ENCODE assay signal across 12 cellular contexts in genomic region chr13:110392510-110393233, GRCh38.
A peak's percentile ranks its signal among the peaks of the same experiment; 100 is the strongest.
DNase-seq lines count a peak whose midpoint lies in the region; ATAC-seq, FAIRE-seq and TF ChIP-seq lines count a peak whose summit lies in the region.
"Had no signal": no experiment of that assay in that cellular context is flagged by ENCODE, and none has a peak within 500 bp of the region (broad histone marks: within the 10 kb centered on the region; RNA-seq: fewer than 3 reads in every experiment).

No MANE protein-coding gene starts in this region.

- H3K36me3 ChIP-seq in IMR-90 (ENCODE audit: control insufficient read depth, insufficient read depth, low read length), result peaks cover 14% of the 10 kb centered on the region
- H3K36me3 ChIP-seq in K562 (ENCODE audit: control insufficient read depth, insufficient read depth, low read length), result no peaks in the 10 kb centered on the region
- peaks cover 4 to 5% of the 10 kb centered on the region in 2 donors for H3K36me3 ChIP-seq in stomach smooth muscle (ENCODE audit: control insufficient read depth in 2 of 2, insufficient read depth in 2 of 2, low read length in 2 of 2)

- peak overlapping the region; percentile 82 for H3K18ac ChIP-seq in IMR-90 (ENCODE audit: low read depth, low read length)

- WGBS in IMR-90 (ENCODE audit: extremely low coverage in 2 of 2, insufficient read length in 1 of 2), 2 experiments, result no CpG with 5 or more reads among the region's 7 CpGs
- 2% methylated on average over 7 of the region's 7 CpGs for WGBS in K562 (ENCODE audit: insufficient coverage, low coverage, missing lambda C conversion rate)

- peak overlapping the region; percentile 95 for H4K91ac ChIP-seq in IMR-90 (ENCODE audit: insufficient read depth, low read depth, low read length)

- no peak for ATAC-seq in IMR-90 (ENCODE audit: low read depth)
- no peak for ATAC-seq in K562
- no peak for ATAC-seq in GM19023 (IDR thresholded peaks at IDR 0.05; ENCODE audit: unreplicated experiment)
- ATAC-seq in GM21619 (IDR thresholded peaks at IDR 0.05; ENCODE audit: unreplicated experiment), result no peak

- H4K20me1 ChIP-seq in IMR-90 (ENCODE audit: insufficient read depth, low read length), result peaks cover 5% of the 10 kb centered on the region; the same call in 1 of the 2 replicates
- no peaks in the 10 kb centered on the region for H4K20me1 ChIP-seq in K562 (replicated peaks; ENCODE audit: control insufficient read depth, insufficient read depth, low read length)

- no peak for TF ChIP-seq EP300 in K562 (IDR thresholded peaks at IDR 0.05; ENCODE audit: low read length)

- peak; percentile 78 for DNase-seq in IMR-90
- DNase-seq in K562 (ENCODE audit: extremely low read depth in 1 of 4, low spot score in 3 of 4), result no peak
- peak; percentile 70 for DNase-seq in iris pigment epithelial cell (ENCODE audit: low read depth)
- DNase-seq in NCI-H2081 treated with DMSO at 0.1 percent for 48 hours (lab: John Stamatoyannopoulos, UW), result no peak
- DNase-seq in SW 1271 (lab: John Stamatoyannopoulos, UW), result no peak
- DNase-seq: CD8-positive, alpha-beta memory T cell; retina; substantia nigra; T-helper 9 cell had no signal

- POLR2A ChIA-PET in IMR-90 (lab: Charles Lee; ENCODE audit: unreplicated experiment) (interaction anchor here (0.7 kb wide), 1 partner anchor 77 kb away, joined by 6 read pairs; no protein-coding TSS in a partner anchor), K562 (lab: Yijun Ruan, JAX) (interaction anchor here (0.6 kb wide), 1 partner anchor 19 kb away, joined by 4 read pairs; no protein-coding TSS in a partner anchor)

- no peak overlapping the region for H3K4me2 ChIP-seq in IMR-90 (ENCODE audit: low read depth, low read length)
- no peak overlapping the region for H3K4me2 ChIP-seq in K562 (ENCODE audit: insufficient read depth, low read length)

- H2BK120ac ChIP-seq in IMR-90 (ENCODE audit: low read depth, low read length), result peak overlapping the region; percentile 88

- H2BK20ac ChIP-seq in IMR-90 (ENCODE audit: low read depth, low read length), result peak overlapping the region; percentile 97

- H3K9me1 ChIP-seq in IMR-90 (ENCODE audit: insufficient read depth, low read length) (peaks cover 34% of the 10 kb centered on the region), K562 (ENCODE audit: control insufficient read depth, insufficient read depth, low read length) (no peaks in the 10 kb centered on the region)

- H3K27me3 ChIP-seq in IMR-90 (ENCODE audit: control insufficient read depth, insufficient read depth, low read length) (no peaks in the 10 kb centered on the region), K562 (ENCODE audit: control insufficient read depth in 2 of 2, insufficient read depth in 2 of 2, low read length in 2 of 2) (peaks cover 7 to 31% of the 10 kb centered on the region in 2 experiments), stomach smooth muscle (ENCODE audit: control insufficient read depth in 1 of 2, insufficient read depth in 2 of 2, low read length in 2 of 2) (no peaks in the 10 kb centered on the region)

- peak overlapping the region; percentile 74 for H3K27ac ChIP-seq in IMR-90 (ENCODE audit: insufficient read depth, low read length)
- no peak overlapping the region for H3K27ac ChIP-seq in K562 (ENCODE audit: extremely low read depth, low read depth, low read length)
- H3K27ac ChIP-seq in stomach smooth muscle (ENCODE audit: low read length), result peak overlapping the region; percentile 97

- H2AK5ac ChIP-seq in IMR-90 (ENCODE audit: low read depth, low read length), result peak overlapping the region; percentile 99

- FAIRE-seq in K562 (lab: Jason Lieb, UNC), result no peak

- peak overlapping the region; percentile 57 for H3K14ac ChIP-seq in IMR-90 (replicated peaks; ENCODE audit: low read depth, low read length)

- H3K9ac ChIP-seq in IMR-90 (ENCODE audit: low read depth, low read length) (no peak overlapping the region), K562 (ENCODE audit: insufficient read depth in 1 of 2, low read depth in 2 of 2, low read length in 2 of 2) (no peak overlapping the region), stomach smooth muscle (ENCODE audit: low read length in 2 of 2) (no peak overlapping the region)

- TF ChIP-seq POLR2A in IMR-90 (IDR thresholded peaks at IDR 0.05; ENCODE audit: low read depth, low read length), result no peak; the same call in 1 of the 2 replicates
- TF ChIP-seq POLR2A in K562 (conservative IDR thresholded peaks at IDR 0.05), result no peak

- in situ Hi-C loops in IMR-90 (cut with MboI; ENCODE audit: low sequenced_read_pairs) (no loop called here), K562 (cut with MboI) (no loop called here)

- H2AFZ ChIP-seq in IMR-90 (replicated peaks; ENCODE audit: low read length, poor library complexity), result no peak overlapping the region
- no peak overlapping the region for H2AFZ ChIP-seq in K562 (ENCODE audit: low read depth, low read length)

- H2BK15ac ChIP-seq in IMR-90 (ENCODE audit: low read depth, low read length), result peak overlapping the region; percentile 89

- H2BK5ac ChIP-seq in IMR-90 (ENCODE audit: low read depth, low read length, poor library complexity, severe bottlenecking), result peak overlapping the region; percentile 99

- peaks cover 45% of the 10 kb centered on the region for H3K4me1 ChIP-seq in IMR-90 (ENCODE audit: control insufficient read depth, insufficient read depth, low read length)
- H3K4me1 ChIP-seq in K562 (replicated peaks in 1 of 2; ENCODE audit: control insufficient read depth in 2 of 2, insufficient read depth in 2 of 2, low read length in 2 of 2), result no peaks in the 10 kb centered on the region
- H3K4me1 ChIP-seq in stomach smooth muscle (ENCODE audit: control insufficient read depth, insufficient read depth, low read length), result peaks cover 65% of the 10 kb centered on the region

- H3K9me3 ChIP-seq in IMR-90 (ENCODE audit: control insufficient read depth, insufficient read depth, low read length) (no peaks in the 10 kb centered on the region), K562 (replicated peaks; ENCODE audit: control insufficient read depth, insufficient read depth, low read depth, low read length) (no peaks in the 10 kb centered on the region), stomach smooth muscle (ENCODE audit: control insufficient read depth in 2 of 2, low read length in 2 of 2) (no peaks in the 10 kb centered on the region)

- BruUV-seq in IMR-90 (replicated peaks; lab: Mats Ljungman, UMichigan) (no TSS peak), K562 (replicated peaks; lab: Mats Ljungman, UMichigan) (no TSS peak)

- TF ChIP-seq RAD21 in IMR-90 (IDR thresholded peaks at IDR 0.05; ENCODE audit: low read length) (no peak), K562 (CRISPR knock-in tag; conservative IDR thresholded peaks at IDR 0.05 in 1 of 2, IDR thresholded peaks at IDR 0.05 in 1 of 2) (no peak)

- peak overlapping the region; percentile 93 for H3K4ac ChIP-seq in IMR-90 (ENCODE audit: low read depth, low read length)

- H3K79me1 ChIP-seq in IMR-90 (ENCODE audit: low read depth in 1 of 2, low read length in 2 of 2), result peaks cover 26 to 68% of the 10 kb centered on the region in 2 experiments

- H4K8ac ChIP-seq in IMR-90 (ENCODE audit: low read depth in 2 of 2, low read length in 2 of 2), result peak overlapping the region; percentile 31 to 88; a peak in 3 of 4 replicates

- dilution Hi-C loops in IMR-90 (cut with HindIII; ENCODE audit: low sequenced_read_pairs, unreplicated experiment), result no loop called here

- H4K5ac ChIP-seq in IMR-90 (ENCODE audit: low read depth, low read length), result peak overlapping the region; percentile 86

- peak overlapping the region; percentile 87 for H3K23ac ChIP-seq in IMR-90 (ENCODE audit: low read depth, low read length)

- peak overlapping the region; percentile 17 for H2AK9ac ChIP-seq in IMR-90 (replicated peaks; ENCODE audit: low read depth, low read length, poor library complexity)

- no peaks in the 10 kb centered on the region for H3K79me2 ChIP-seq in K562 (ENCODE audit: control insufficient read depth, insufficient read depth, low read length)

- intact Hi-C loops in IMR-90 (cut with micrococcal nuclease) (no loop called here), K562 (cut with micrococcal nuclease) (no loop called here)

- no peak for TF ChIP-seq CTCF in IMR-90 (conservative IDR thresholded peaks at IDR 0.05; ENCODE audit: low read depth, low read length)
- no peak for TF ChIP-seq CTCF in K562 (IDR thresholded peaks at IDR 0.05 in 2 of 3, conservative IDR thresholded peaks at IDR 0.05 in 1 of 3; ENCODE audit: insufficient read depth in 2 of 3, low read depth in 1 of 3, low read length in 3 of 3)

- H3K56ac ChIP-seq in IMR-90 (ENCODE audit: extremely low read depth, insufficient read depth, low read length), result peak overlapping the region; percentile 17; the same call in 1 of the 2 replicates

- H3K4me3 ChIP-seq in IMR-90 (ENCODE audit: insufficient read depth, low read depth, low read length) (no peak overlapping the region), K562 (no peak overlapping the region), stomach smooth muscle (ENCODE audit: low read length in 2 of 2) (no peak overlapping the region)

- CTCF ChIA-PET in IMR-90 (lab: Yijun Ruan, JAX) (no interaction called here), K562 (lab: Yijun Ruan, JAX; ENCODE audit: low intra/inter-chr PET ratio) (no interaction called here)

TF ChIP-seq in IMR-90, 13 proteins besides CTCF, POLR2A, EP300 and RAD21:
- TF ChIP-seq NFE2L2 (IDR thresholded peaks at IDR 0.05; ENCODE audit: low read depth, low read length) (peak; percentile 87), CEBPB (IDR thresholded peaks at IDR 0.05; ENCODE audit: low read depth, low read length) (no peak)

TF ChIP-seq in K562, 482 proteins besides CTCF, POLR2A, EP300 and RAD21:
- TF ChIP-seq ZNF717 (CRISPR knock-in tag; IDR thresholded peaks at IDR 0.05), result no peak
- 0 out of 2 replicates have a peak, but pooled peaks have one; percentile 13 for TF ChIP-seq MAFG (tag; conservative IDR thresholded peaks at IDR 0.05)
- TF ChIP-seq STAT5A (IDR thresholded peaks at IDR 0.05; ENCODE audit: borderline replicate concordance, low read length), result no peak
- TF ChIP-seq NFE2 (IDR thresholded peaks at IDR 0.05; ENCODE audit: low read depth), result peak; percentile 49
TF ChIP-seq in K562: peak in this region for 2.

Comparison
In these comparisons a context has a peak if more than half of its experiments do, and no peak if none do; other contexts are left out.
1. DNase-seq: peak in IMR-90 (single experiment) and iris pigment epithelial cell (single experiment); none in K562 (0 of 4), NCI-H2081 treated with DMSO at 0.1 percent for 48 hours (single experiment) and SW 1271 (0 of 2).